Comparison of ENCODE assay signal across 8 cellular contexts in the genomic region with DNA sequence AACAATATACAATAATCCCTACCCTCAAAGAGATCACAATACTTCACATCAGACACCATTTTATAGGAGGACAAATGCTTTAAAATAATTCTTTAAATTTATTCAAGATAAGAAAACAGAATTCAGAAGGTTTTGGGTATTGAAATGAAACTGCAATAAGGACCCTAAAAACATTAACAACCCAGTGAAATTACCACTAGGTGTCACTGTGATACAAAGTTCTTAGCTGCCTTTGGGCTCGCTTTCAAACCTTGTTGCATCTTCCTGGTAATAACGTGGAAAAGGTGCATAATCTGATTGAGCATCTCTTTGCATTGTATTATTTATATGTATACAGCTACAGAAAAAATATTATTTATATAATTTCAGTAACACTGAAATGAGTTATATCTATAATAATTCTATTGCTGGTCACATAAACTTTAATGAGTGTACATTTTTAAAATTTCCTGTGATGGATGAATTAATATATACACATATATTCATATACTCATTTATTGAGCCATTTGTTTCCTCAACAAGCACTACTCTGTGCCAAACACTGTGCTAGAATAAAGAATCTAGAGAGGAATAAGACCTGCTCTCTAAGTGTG.
DNase-seq lines count a peak whose midpoint lies in the region; ATAC-seq and TF ChIP-seq lines count a peak whose summit lies in the region.

No MANE protein-coding gene starts in this region.

- ATAC-seq in HG02938 (IDR thresholded peaks at IDR 0.05; ENCODE audit: unreplicated experiment) (no peak), omental fat pad (ENCODE audit: low FRiP score) (no peak)

- intact Hi-C loops in A673 (cut with micrococcal nuclease; ENCODE audit: unreplicated experiment) = loop anchor here (2.0 to 5.0 kb wide), 2 partner anchors 97 to 418 kb away; no protein-coding TSS in a partner anchor

- H3K27ac ChIP-seq in A673 (ENCODE audit: low read depth, low read length, poor library complexity, severe bottlenecking) (no peak overlapping the region), SU-DHL-6 (ENCODE audit: low read depth, low read length) (no peak overlapping the region), parathyroid adenoma (no peak overlapping the region)

- POLR2A ChIA-PET in A673 (lab: Charles Lee; ENCODE audit: low non-redundant PET) = no interaction called here

- H2AFZ ChIP-seq in SU-DHL-6 (ENCODE audit: low read depth, low read length, severe bottlenecking) (no peak overlapping the region), parathyroid adenoma (no peak overlapping the region)

- H3K4me1 ChIP-seq in A673 (ENCODE audit: insufficient read depth, low read length, poor library complexity, severe bottlenecking) (no peaks in the 10 kb centered on the region), parathyroid adenoma (no peaks in the 10 kb centered on the region)

- H4K20me1 ChIP-seq in SU-DHL-6 (ENCODE audit: low read depth, low read length) = 0 out of 2 replicates have a peak, but pooled peaks cover 5% of the 10 kb centered on the region

- no peaks in the 10 kb centered on the region for H3K9me2 ChIP-seq in SU-DHL-6 (replicated peaks; ENCODE audit: insufficient read depth, low read length)

- no peaks in the 10 kb centered on the region for H3K9me3 ChIP-seq in A673 (ENCODE audit: low read depth, low read length, poor library complexity, severe bottlenecking)
- H3K9me3 ChIP-seq in SU-DHL-6 (ENCODE audit: insufficient read depth, low read length) = no peaks in the 10 kb centered on the region
- H3K9me3 ChIP-seq in parathyroid adenoma (ENCODE audit: control insufficient read depth, low read length) = no peaks in the 10 kb centered on the region

- BruUV-seq in A673 (replicated peaks; lab: Mats Ljungman, UMichigan) = no TSS peak

- H3F3A ChIP-seq in SU-DHL-6 (ENCODE audit: insufficient read depth) = peaks cover 27% of the 10 kb centered on the region

- no peak overlapping the region for H3K4me2 ChIP-seq in SU-DHL-6 (ENCODE audit: low read depth, low read length, poor library complexity, severe bottlenecking)
- no peak overlapping the region for H3K4me2 ChIP-seq in parathyroid adenoma (ENCODE audit: low read length)

- no peak overlapping the region for H3K9ac ChIP-seq in SU-DHL-6 (ENCODE audit: low read length)
- H3K9ac ChIP-seq in parathyroid adenoma = no peak overlapping the region

- CTCF ChIA-PET in A673 (lab: Charles Lee) = interaction anchor here (0.6 to 1.6 kb wide), 4 partner anchors 18 to 489 kb away, joined by 3 to 5 read pairs (median 4); no protein-coding TSS in a partner anchor

- H3K27me3 ChIP-seq in A673 (replicated peaks; ENCODE audit: insufficient read depth, low read depth, low read length, poor library complexity) (no peaks in the 10 kb centered on the region), SU-DHL-6 (ENCODE audit: low read length) (no peaks in the 10 kb centered on the region), parathyroid adenoma (ENCODE audit: control insufficient read depth, insufficient read depth, low read length) (no peaks in the 10 kb centered on the region)

- H3K79me2 ChIP-seq in SU-DHL-6 (ENCODE audit: insufficient read depth, low read length) (peaks cover 20% of the 10 kb centered on the region), parathyroid adenoma (no peaks in the 10 kb centered on the region)

- DNase-seq in A673 (ENCODE audit: low spot score) (peak; percentile 74), GM04503 (ENCODE audit: low read depth) (peak; percentile 17), NCI-H1105 treated with DMSO at 0.1 percent for 48 hours (lab: John Stamatoyannopoulos, UW) (peak; percentile 77), fibroblast of the aortic adventitia (ENCODE audit: low read depth) (peak; percentile 83), omental fat pad (ENCODE audit: low spot score) (no peak)

- H3K4me3 ChIP-seq in A673 (ENCODE audit: low read depth, low read length, poor library complexity, severe bottlenecking) (no peak overlapping the region), SU-DHL-6 (ENCODE audit: insufficient read depth, low read length, poor library complexity, severe bottlenecking) (no peak overlapping the region), fibroblast of the aortic adventitia (ENCODE audit: low read depth, low read length) (no peak overlapping the region), parathyroid adenoma (ENCODE audit: low read depth, low read length) (no peak overlapping the region)

- no peaks in the 10 kb centered on the region for H3K36me3 ChIP-seq in A673 (ENCODE audit: insufficient read depth, low read length, poor library complexity, severe bottlenecking)
- H3K36me3 ChIP-seq in SU-DHL-6 (ENCODE audit: low read length) = peaks cover 10% of the 10 kb centered on the region; the same call in 1 of the 2 replicates
- no peaks in the 10 kb centered on the region for H3K36me3 ChIP-seq in parathyroid adenoma (ENCODE audit: control insufficient read depth, insufficient read depth, low read length)

- TF ChIP-seq CTCF in A673 (conservative IDR thresholded peaks at IDR 0.05; ENCODE audit: low read depth, low read length) = peak; percentile 79
- TF ChIP-seq CTCF in SU-DHL-6 (IDR thresholded peaks at IDR 0.05; ENCODE audit: insufficient read depth, low read length, poor library complexity, severe bottlenecking) = peak; percentile 40
- TF ChIP-seq CTCF in fibroblast of the aortic adventitia (IDR thresholded peaks at IDR 0.05; ENCODE audit: insufficient read depth, low read length) = peak; percentile 62
- TF ChIP-seq CTCF in parathyroid adenoma (IDR thresholded peaks at IDR 0.05) = peak; percentile 49
- no peak for TF ChIP-seq CTCF in omental fat pad (IDR thresholded peaks at IDR 0.05)

Comparison
In these comparisons a context has a peak if more than half of its experiments do, and no peak if none do; other contexts are left out.
1. CTCF ChIP-seq: peak in A673 (single experiment), SU-DHL-6 (single experiment), fibroblast of the aortic adventitia (single experiment) and parathyroid adenoma (single experiment); none in omental fat pad (0 of 3).